Comparison of ENCODE assay signal across 8 cellular contexts in genomic region chr2:207744050-207744449, GRCh38.
"Had no signal": no experiment of that assay in that cellular context is flagged by ENCODE, and none has a peak within 500 bp of the region (broad histone marks: within the 10 kb centered on the region; RNA-seq: fewer than 3 reads in every experiment).

No MANE protein-coding gene starts in this region.

- H3K9me3 ChIP-seq: HAP-1 had no signal

- DNase-seq: GM23248, GOT3, H7, HFFc6, IMR-90 had no signal

- ATAC-seq: HCT116 had no signal

- H3K9ac ChIP-seq: GM23248 had no signal

- H3K4me3 ChIP-seq: GM23248, HAP-1 had no signal

- H3K27ac ChIP-seq: GM23248, HL-60 had no signal

- H2AFZ ChIP-seq: GM23248 had no signal
